7 cellular contexts compared by ENCODE assay signal in genomic region chr12:76037130-76038105, GRCh38. TPM values are rescaled to one million over a fixed set of nuclear protein-coding genes. Genes with fewer than 3 reads are reported as not detected.
DNase-seq lines count a peak whose midpoint lies in the region; ATAC-seq and TF ChIP-seq lines count a peak whose summit lies in the region.

No MANE protein-coding gene starts in this region.

- peaks cover 37% of the 10 kb centered on the region for H3K4me1 Mint-ChIP-seq in activated CD8-positive, alpha-beta T cell treated with anti-CD3 and anti-CD28 coated beads for 36 hours (ENCODE audit: low read depth)
- peaks cover 29% of the 10 kb centered on the region for H3K4me1 Mint-ChIP-seq in progenitor cell of endocrine pancreas (ENCODE audit: low read depth)

- H3K27me3 Mint-ChIP-seq in activated CD8-positive, alpha-beta T cell treated with anti-CD3 and anti-CD28 coated beads for 36 hours: no peaks in the 10 kb centered on the region
- no peaks in the 10 kb centered on the region for H3K27me3 Mint-ChIP-seq in progenitor cell of endocrine pancreas

- peaks cover 2% of the 10 kb centered on the region for H3K36me3 Mint-ChIP-seq in activated CD8-positive, alpha-beta T cell treated with anti-CD3 and anti-CD28 coated beads for 36 hours (ENCODE audit: low read depth)
- peaks cover under 1% of the 10 kb centered on the region for H3K36me3 Mint-ChIP-seq in progenitor cell of endocrine pancreas (ENCODE audit: insufficient read depth)

- peak; percentile 59 for DNase-seq in ELF-1 (ENCODE audit: low read depth, low spot score)
- peak; percentile 84 for DNase-seq in NCI-H460 (ENCODE audit: extremely low read depth, low read depth)
- DNase-seq in activated CD8-positive, alpha-beta T cell treated with anti-CD3 and anti-CD28 coated beads for 36 hours: peak; percentile 32
- DNase-seq in glomerular visceral epithelial cell (ENCODE audit: extremely low spot score): peak; percentile 69
- DNase-seq in progenitor cell of endocrine pancreas (ENCODE audit: low spot score, unreplicated experiment): no peak

- CTCF ChIA-PET in activated CD8-positive, alpha-beta T cell treated with anti-CD3 and anti-CD28 coated beads for 36 hours (lab: Charles Lee): interaction anchor here (0.6 to 2.1 kb wide), 21 partner anchors 10 to 553 kb away, joined by 3 to 27 read pairs (median 3); partner anchors contain the start of gene KRR1

- ATAC-seq in GM19463 (IDR thresholded peaks at IDR 0.05; ENCODE audit: unreplicated experiment) (peak; percentile 49), HG03460 (IDR thresholded peaks at IDR 0.05; ENCODE audit: unreplicated experiment) (peak; percentile 55)
- peak; percentile 74 for ATAC-seq in activated CD8-positive, alpha-beta T cell treated with anti-CD3 and anti-CD28 coated beads for 36 hours

- intact Hi-C loops in activated CD8-positive, alpha-beta T cell treated with anti-CD3 and anti-CD28 coated beads for 36 hours (cut with micrococcal nuclease): loop anchor here (1.0 to 10.0 kb wide), 4 partner anchors 323 to 703 kb away; partner anchors contain the start of genes CAPS2, GLIPR1L1 and KRR1

- no peaks in the 10 kb centered on the region for H3K9me3 Mint-ChIP-seq in activated CD8-positive, alpha-beta T cell treated with anti-CD3 and anti-CD28 coated beads for 36 hours
- H3K9me3 Mint-ChIP-seq in progenitor cell of endocrine pancreas (ENCODE audit: low read depth): no peaks in the 10 kb centered on the region

- no peak overlapping the region for H3K27ac Mint-ChIP-seq in activated CD8-positive, alpha-beta T cell treated with anti-CD3 and anti-CD28 coated beads for 36 hours
- H3K27ac Mint-ChIP-seq in progenitor cell of endocrine pancreas: no peak overlapping the region

- H3K4me3 Mint-ChIP-seq in activated CD8-positive, alpha-beta T cell treated with anti-CD3 and anti-CD28 coated beads for 36 hours: no peak overlapping the region
- no peak overlapping the region for H3K4me3 Mint-ChIP-seq in progenitor cell of endocrine pancreas (ENCODE audit: low read depth)

- peak; percentile 77 for TF ChIP-seq CTCF in activated CD8-positive, alpha-beta T cell treated with anti-CD3 and anti-CD28 coated beads for 36 hours (IDR thresholded peaks at IDR 0.05)
- peak; percentile 89 for TF ChIP-seq CTCF in progenitor cell of endocrine pancreas (IDR thresholded peaks at IDR 0.05; ENCODE audit: unreplicated experiment)

- POLR2A ChIA-PET in activated CD8-positive, alpha-beta T cell treated with anti-CD3 and anti-CD28 coated beads for 36 hours (lab: Charles Lee): interaction anchor here (0.9 kb wide), 1 partner anchor 509 kb away, joined by 3 read pairs; no protein-coding TSS in a partner anchor

RNA-seq across cellular contexts. Expression of gene PHLDA1, which starts 5.8 kb away (rescaled TPM):
- 128 and 136 TPM in 2 replicates for total RNA-seq in NCI-H460 (2014; rRNA removed; shearing (Covaris generic))
- 51.5 and 52.0 TPM in 2 replicates for polyA plus RNA-seq in NCI-H460 (2014; cell fraction: nucleus; rRNA removed)
- total RNA-seq in activated CD8-positive, alpha-beta T cell treated with anti-CD3 and anti-CD28 coated beads for 36 hours: 10 to 100 TPM; 33.9 to 35.0 TPM
- 45.4 and 47.4 TPM in 2 replicates for total RNA-seq in progenitor cell of endocrine pancreas

RNA-seq across cellular contexts. Expression of gene NAP1L1, which starts 47.1 kb away (rescaled TPM):
- total RNA-seq in NCI-H460 (2014; rRNA removed; shearing (Covaris generic)): 726 and 819 TPM in 2 replicates
- polyA plus RNA-seq in NCI-H460 (2014; cell fraction: nucleus; rRNA removed): 366 and 468 TPM in 2 replicates
- 1,000 to 10,000 TPM; 1,090 to 1,104 TPM for total RNA-seq in activated CD8-positive, alpha-beta T cell treated with anti-CD3 and anti-CD28 coated beads for 36 hours
- 785 and 824 TPM in 2 replicates for total RNA-seq in progenitor cell of endocrine pancreas
